ENCODE assay signal across 26 cellular contexts in the genomic region with DNA sequence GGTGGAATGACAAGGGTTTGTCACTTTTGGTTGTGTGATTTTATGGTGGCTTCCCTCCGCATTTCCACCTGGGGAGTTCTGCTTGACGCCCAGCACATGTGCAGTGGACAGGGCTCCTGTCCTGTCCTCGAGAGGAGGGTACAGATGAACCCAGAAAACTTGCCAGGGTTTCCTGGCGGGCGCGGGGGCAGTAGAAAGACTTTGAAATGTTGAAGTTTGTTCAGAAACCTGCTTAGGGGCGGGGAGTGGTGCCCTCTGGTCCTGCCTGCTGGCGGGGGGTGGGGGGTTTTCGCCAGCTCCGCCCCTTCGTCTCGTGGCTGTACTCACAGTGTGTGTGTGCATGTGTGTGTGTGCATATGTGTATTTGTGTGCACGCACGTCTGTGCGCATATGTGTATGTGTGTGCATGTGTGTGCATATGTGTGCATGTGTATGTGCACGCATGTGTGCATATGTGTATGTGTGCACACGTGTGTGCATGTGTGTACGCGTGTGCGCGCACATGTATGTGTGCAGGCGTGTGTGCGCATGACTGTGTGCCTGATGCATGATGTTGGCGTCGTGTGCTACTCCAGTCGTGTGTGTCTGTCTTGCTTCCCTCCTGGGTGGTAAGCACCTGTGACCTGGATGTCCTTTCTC.
"Had no signal": no experiment of that assay in that cellular context is flagged by ENCODE, and none has a peak within 500 bp of the region (broad histone marks: within the 10 kb centered on the region; RNA-seq: fewer than 3 reads in every experiment).

No MANE protein-coding gene starts in this region.

- H3K27me3 Mint-ChIP-seq: activated naive CD8-positive, alpha-beta T cell treated with anti-CD3 and anti-CD28 coated beads for 36 hours; activated T-cell treated with anti-CD3 and anti-CD28 coated beads, Interleukin-2, amount 50 U/mL, for 24 hours; memory B cell; stimulated activated naive CD8-positive, alpha-beta T cell treated with anti-CD3 and anti-CD28 coated beads, Interleukin-15, amount 100 ng/mL, for 72 hours had no signal

- H3K36me3 ChIP-seq: ovary had no signal

- H3K27ac ChIP-seq: breast epithelium, coronary artery, epithelial cell of prostate, gastroesophageal sphincter, ovary, psoas muscle, right atrium auricular region, spleen, tibial nerve, WERI-Rb-1 had no signal

- H3K27me3 ChIP-seq: breast epithelium, gastroesophageal sphincter, ovary, right atrium auricular region, spleen, tibial nerve had no signal

- H3K4me1 ChIP-seq: breast epithelium, psoas muscle, right atrium auricular region had no signal

- DNase-seq: activated CD4-positive, alpha-beta T cell treated with anti-CD3 and anti-CD28 coated beads for 1 hour; activated CD4-positive, alpha-beta T cell treated with anti-CD3 and anti-CD28 coated beads, Interleukin-2, amount 50 U/mL, for 1 hour; activated CD8-positive, alpha-beta memory T cell treated with anti-CD3 and anti-CD28 coated beads, Interleukin-2, amount 50 U/mL, for 4 hours; activated naive CD4-positive, alpha-beta T cell treated with Interleukin-2 at 50 U/mL for 16 hours; activated naive CD8-positive, alpha-beta T cell treated with anti-CD3 and anti-CD28 coated beads for 36 hours; activated T-cell treated with anti-CD3 and anti-CD28 coated beads, Interleukin-2, amount 50 U/mL, for 24 hours; cerebellar nuclear complex; endodermal cell; head of caudate nucleus; mucosa of descending colon; ovary; psoas muscle; spleen; stimulated activated CD4-positive, alpha-beta T cell treated with anti-CD3 and anti-CD28 coated beads, Interleukin-4, amount 100 ng/mL, for 4 hours; stimulated activated naive CD8-positive, alpha-beta T cell treated with anti-CD3 and anti-CD28 coated beads, Interleukin-15, amount 100 ng/mL, for 72 hours; T-helper 1 cell; WERI-Rb-1 had no signal

- H3K9me3 ChIP-seq: breast epithelium, gastroesophageal sphincter, mucosa of descending colon, ovary, psoas muscle, right atrium auricular region, spleen, tibial nerve had no signal

- H3K4me1 Mint-ChIP-seq: activated naive CD8-positive, alpha-beta T cell treated with anti-CD3 and anti-CD28 coated beads for 36 hours; endodermal cell had no signal

- H3K9me3 Mint-ChIP-seq: activated naive CD8-positive, alpha-beta T cell treated with anti-CD3 and anti-CD28 coated beads for 36 hours; activated T-cell treated with anti-CD3 and anti-CD28 coated beads, Interleukin-2, amount 50 U/mL, for 24 hours; endodermal cell; memory B cell; stimulated activated naive CD8-positive, alpha-beta T cell treated with anti-CD3 and anti-CD28 coated beads, Interleukin-15, amount 100 ng/mL, for 72 hours had no signal

- H3K27ac Mint-ChIP-seq: activated naive CD8-positive, alpha-beta T cell treated with anti-CD3 and anti-CD28 coated beads for 36 hours; activated T-cell treated with anti-CD3 and anti-CD28 coated beads, Interleukin-2, amount 50 U/mL, for 24 hours; endodermal cell; memory B cell had no signal

- H3K4me3 Mint-ChIP-seq: activated naive CD8-positive, alpha-beta T cell treated with anti-CD3 and anti-CD28 coated beads for 36 hours; activated T-cell treated with anti-CD3 and anti-CD28 coated beads, Interleukin-2, amount 50 U/mL, for 24 hours; endodermal cell; memory B cell; stimulated activated naive CD8-positive, alpha-beta T cell treated with anti-CD3 and anti-CD28 coated beads, Interleukin-15, amount 100 ng/mL, for 72 hours had no signal

- ATAC-seq: gastroesophageal sphincter; mucosa of descending colon; psoas muscle; stimulated activated naive CD8-positive, alpha-beta T cell treated with anti-CD3 and anti-CD28 coated beads, Interleukin-15, amount 100 ng/mL, for 72 hours had no signal

- FAIRE-seq: islet of Langerhans, TTC549 had no signal

- H3K4me3 ChIP-seq: breast epithelium, coronary artery, gastroesophageal sphincter, mucosa of descending colon, ovary, psoas muscle, right atrium auricular region, spleen, tibial nerve had no signal
